Comparison of ENCODE assay signal across 23 cellular contexts in genomic region chr14:80981673-80982072, GRCh38. TPM values are rescaled to one million over a fixed set of nuclear protein-coding genes. Genes with fewer than 3 reads are reported as not detected.
"Had no signal": no experiment of that assay in that cellular context is flagged by ENCODE, and none has a peak within 500 bp of the region (broad histone marks: within the 10 kb centered on the region; RNA-seq: fewer than 3 reads in every experiment).

No MANE protein-coding gene starts in this region.

- H3K9me3 ChIP-seq: MG63, SJSA1 had no signal

- H3K4me1 ChIP-seq: SJSA1 had no signal

- H3K27ac ChIP-seq: SJSA1, SK-N-MC had no signal

- H3K36me3 ChIP-seq: MG63, SJSA1 had no signal

- H3K4me3 ChIP-seq: MG63, SJSA1, SK-N-MC had no signal

- H3K27me3 ChIP-seq: MG63, SJSA1 had no signal

- DNase-seq: Karpas-422, KBM-7, MG63, NCI-H1092, NCI-H1105 treated with DMSO at 0.1 percent for 48 hours, NCI-H1417 treated with DMSO at 0.1 percent for 48 hours, NCI-H146, NCI-H1694 treated with DMSO at 0.1 percent for 48 hours, NCI-H2029, NCI-H2081 treated with DMSO at 0.1 percent for 48 hours, NCI-H2171, NCI-H226, NCI-H510A, NCI-H524 treated with DMSO at 0.1 percent for 48 hours, NCI-H69, NCI-H774, Right ventricle myocardium superior, RPMI8226, SIG-M5, SW 1271 had no signal

RNA-seq across cellular contexts. Expression of gene TSHR, which starts 26.3 kb away (rescaled TPM):
- total RNA-seq: HT-29, Right ventricle myocardium superior, SJSA1 had no signal
